ENCODE assay signal across 8 cellular contexts in the genomic region with DNA sequence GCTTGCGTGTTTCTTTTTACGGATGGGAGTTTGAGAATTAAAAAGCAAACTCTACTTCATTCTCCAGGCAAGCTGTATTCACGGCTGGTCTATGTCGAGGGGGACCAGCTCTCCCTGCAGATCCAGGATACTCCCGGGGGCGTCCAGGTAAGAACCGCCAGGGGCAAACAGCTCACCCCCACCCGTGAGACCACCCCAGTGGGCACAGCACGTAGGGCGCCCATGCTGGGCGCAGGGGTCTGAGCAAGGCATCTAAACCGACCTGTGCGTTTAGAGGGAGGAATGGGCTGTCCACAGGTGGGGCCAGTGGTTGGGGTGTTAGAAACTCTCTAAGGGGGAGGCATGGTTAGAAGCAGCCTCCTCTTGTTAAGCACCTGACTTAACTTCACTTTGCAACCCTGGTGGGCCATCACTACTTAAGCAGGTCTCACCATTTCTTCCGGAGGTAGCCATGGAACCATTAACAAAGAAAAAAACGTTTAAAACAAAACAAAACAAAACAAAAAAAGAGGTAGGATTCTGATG. TPM values are rescaled to one million over a fixed set of nuclear protein-coding genes. Genes with fewer than 3 reads are reported as not detected.
DNase-seq lines count a peak whose midpoint lies in the region; ATAC-seq and TF ChIP-seq lines count a peak whose summit lies in the region.

No MANE protein-coding gene starts in this region.

- DNase-seq in Calu3 (no peak), T-helper 17 cell (no peak), fibroblast of the aortic adventitia (ENCODE audit: low read depth) (no peak), glomerular visceral epithelial cell (ENCODE audit: extremely low spot score) (no peak), H4 (ENCODE audit: low spot score) (no peak), iPS-NIHi11 (ENCODE audit: low spot score) (no peak)

- no peaks in the 10 kb centered on the region for H3K9me3 ChIP-seq in T-helper 17 cell (ENCODE audit: control insufficient read depth, low read length, poor library complexity, severe bottlenecking)

- ATAC-seq in T-helper 17 cell, result no peak
- ATAC-seq in GM21528 (IDR thresholded peaks at IDR 0.05; ENCODE audit: low FRiP score, unreplicated experiment), result no peak

- H3K4me3 Mint-ChIP-seq in Calu3 (ENCODE audit: low read depth, unreplicated experiment), result peak overlapping the region; percentile 77
- H3K4me3 Mint-ChIP-seq in T-helper 17 cell, result peak overlapping the region; percentile 90

- H3K27me3 ChIP-seq in rectal smooth muscle tissue (ENCODE audit: control insufficient read depth, insufficient read depth, low read length), result no peaks in the 10 kb centered on the region

- no peak overlapping the region for H3K27ac ChIP-seq in rectal smooth muscle tissue (ENCODE audit: low read depth, low read length)

- H3K27me3 Mint-ChIP-seq in Calu3 (ENCODE audit: unreplicated experiment), result peaks cover 29% of the 10 kb centered on the region
- peaks cover 40% of the 10 kb centered on the region for H3K27me3 Mint-ChIP-seq in T-helper 17 cell

- no TSS peak for BruUV-seq in Calu3 (replicated peaks; lab: Mats Ljungman, UMichigan)

- H3K4me3 ChIP-seq in fibroblast of the aortic adventitia (ENCODE audit: low read depth, low read length) (peak overlapping the region; percentile 84), rectal smooth muscle tissue (ENCODE audit: low read length) (peak overlapping the region; percentile 94)

- H3K27ac Mint-ChIP-seq in Calu3 (ENCODE audit: unreplicated experiment) (peak overlapping the region; percentile 56), T-helper 17 cell (peak overlapping the region; percentile 82)

- CTCF ChIA-PET in Calu3 (lab: Charles Lee), result interaction anchor here (0.6 kb wide), 1 partner anchor 554 kb away, joined by 6 read pairs; no protein-coding TSS in a partner anchor

- intact Hi-C loops in Calu3 (cut with micrococcal nuclease; ENCODE audit: unreplicated experiment), result loop anchor here (5.0 kb wide), 1 partner anchor 99 kb away; a partner anchor contains a TSS

- H3K36me3 ChIP-seq in rectal smooth muscle tissue (ENCODE audit: control insufficient read depth, insufficient read depth, low read length), result no peaks in the 10 kb centered on the region

- H3K9ac ChIP-seq in rectal smooth muscle tissue (ENCODE audit: low read length), result peak overlapping the region; percentile 88

- H3K4me1 ChIP-seq in rectal smooth muscle tissue (ENCODE audit: control insufficient read depth, insufficient read depth, low read length), result peaks cover 9% of the 10 kb centered on the region

- TF ChIP-seq CTCF in Calu3 (IDR thresholded peaks at IDR 0.05; ENCODE audit: unreplicated experiment) (no peak), fibroblast of the aortic adventitia (IDR thresholded peaks at IDR 0.05; ENCODE audit: insufficient read depth, low read length) (no peak)

- H3K4me1 Mint-ChIP-seq in Calu3 (ENCODE audit: low read depth, unreplicated experiment) (peaks cover 15% of the 10 kb centered on the region), T-helper 17 cell (peaks cover 12% of the 10 kb centered on the region)

- no peaks in the 10 kb centered on the region for H3K9me3 Mint-ChIP-seq in Calu3 (ENCODE audit: low read depth, unreplicated experiment)

- peaks cover 18% of the 10 kb centered on the region for H3K36me3 Mint-ChIP-seq in Calu3 (ENCODE audit: insufficient read depth, unreplicated experiment)
- peaks cover 2% of the 10 kb centered on the region for H3K36me3 Mint-ChIP-seq in T-helper 17 cell (ENCODE audit: low read depth)

RNA-seq across cellular contexts. Expression of a gene that starts 1.0 kb away (rescaled TPM):
- 1.3 and 2.2 TPM in 2 replicates for total RNA-seq in Calu3 (2022)
- total RNA-seq in T-helper 17 cell, result 1 to 10 TPM in 1 of 2 donors, under 1 TPM in 1; 0.55 to 3.1 TPM
- total RNA-seq in fibroblast of the aortic adventitia (ENCODE audit: low replicate concordance), result 2.3 and 13.3 TPM in 2 replicates
- 31.0 and 36.5 TPM in 2 replicates for total RNA-seq in H4 (2014; rRNA removed; shearing (Covaris generic))

RNA-seq across cellular contexts. Expression of a gene that starts 20.3 kb away (rescaled TPM):
- total RNA-seq in Calu3 (2022) (379 and 434 TPM in 2 replicates), T-helper 17 cell (1,000 to 10,000 TPM; 1,938 to 2,027 TPM), fibroblast of the aortic adventitia (ENCODE audit: low replicate concordance) (1,402 and 2,034 TPM in 2 replicates)
- 875 and 975 TPM in 2 replicates for total RNA-seq in H4 (2014; rRNA removed; shearing (Covaris generic))
